Comparison of ENCODE assay signal across 10 cellular contexts in genomic region chr16:56673916-56674315, GRCh38. TPM values are rescaled to one million over a fixed set of nuclear protein-coding genes. Genes with fewer than 3 reads are reported as not detected.
DNase-seq lines count a peak whose midpoint lies in the region; ATAC-seq and TF ChIP-seq lines count a peak whose summit lies in the region.
"Had no signal": no experiment of that assay in that cellular context is flagged by ENCODE, and none has a peak within 500 bp of the region (broad histone marks: within the 10 kb centered on the region; RNA-seq: fewer than 3 reads in every experiment).

No MANE protein-coding gene starts in this region.

- H3K36me3 Mint-ChIP-seq in activated CD4-positive, alpha-beta T cell treated with anti-CD3 and anti-CD28 coated beads for 36 hours (ENCODE audit: low read depth): no peaks in the 10 kb centered on the region

- H3K27ac Mint-ChIP-seq in activated CD4-positive, alpha-beta T cell treated with anti-CD3 and anti-CD28 coated beads for 36 hours: no peak overlapping the region

- peaks cover 19% of the 10 kb centered on the region for H3K4me1 Mint-ChIP-seq in activated CD4-positive, alpha-beta T cell treated with anti-CD3 and anti-CD28 coated beads for 36 hours

- H3K9me3 Mint-ChIP-seq in activated CD4-positive, alpha-beta T cell treated with anti-CD3 and anti-CD28 coated beads for 36 hours (ENCODE audit: low read depth): no peaks in the 10 kb centered on the region

- peak; percentile 53 for DNase-seq in activated CD4-positive, alpha-beta T cell treated with anti-CD3 and anti-CD28 coated beads for 36 hours
- DNase-seq in activated CD4-positive, alpha-beta T cell treated with anti-CD3 and anti-CD28 coated beads for 1 hour: no peak
- DNase-seq in SK-MEL-5 (ENCODE audit: low read depth, low spot score) (peak; percentile 62), fibroblast of peridontal ligament (ENCODE audit: extremely low read depth) (peak; percentile 25), sciatic nerve (ENCODE audit: low spot score) (no peak), NCI-H510A (lab: John Stamatoyannopoulos, UW) (no peak), RWPE1 (ENCODE audit: low spot score) (no peak), NCI-H2196 (lab: John Stamatoyannopoulos, UW; ENCODE audit: unreplicated experiment) (no peak)

- ATAC-seq in activated CD4-positive, alpha-beta T cell treated with anti-CD3 and anti-CD28 coated beads for 36 hours: no peak
- peak; percentile 63 for ATAC-seq in sciatic nerve

- H3K27me3 Mint-ChIP-seq in activated CD4-positive, alpha-beta T cell treated with anti-CD3 and anti-CD28 coated beads for 36 hours: peaks cover 49% of the 10 kb centered on the region

- no peak overlapping the region for H3K4me3 Mint-ChIP-seq in activated CD4-positive, alpha-beta T cell treated with anti-CD3 and anti-CD28 coated beads for 36 hours

- H3K27ac ChIP-seq in RWPE1: no peak overlapping the region
- H3K27ac ChIP-seq: neutrophil had no signal

- in situ Hi-C loops in SK-MEL-5 (cut with HindIII; ENCODE audit: low pct_unique_long_range_greater_than_20kb, low sequenced_read_pairs): no loop called here

- POLR2A ChIA-PET in activated CD4-positive, alpha-beta T cell treated with anti-CD3 and anti-CD28 coated beads for 36 hours (lab: Charles Lee): interaction anchor here (0.9 kb wide), 1 partner anchor 48 kb away, joined by 3 read pairs; the partner anchor contains the start of gene MT1E
- POLR2A ChIA-PET in RWPE1 (lab: Yijun Ruan, JAX; ENCODE audit: low non-redundant PET): no interaction called here

- intact Hi-C loops in activated CD4-positive, alpha-beta T cell treated with anti-CD3 and anti-CD28 coated beads for 36 hours (cut with DNase I, micrococcal nuclease): loop anchor here in 1 of 2 experiments (1.0 kb wide), 1 partner anchor 28 kb away; no protein-coding TSS in a partner anchor
- intact Hi-C loops in sciatic nerve (cut with DNase I): no loop called here

- CTCF ChIA-PET in activated CD4-positive, alpha-beta T cell treated with anti-CD3 and anti-CD28 coated beads for 36 hours (lab: Charles Lee): interaction anchor here (1.0 to 2.3 kb wide), 5 partner anchors 9 to 98 kb away, joined by 3 to 16 read pairs (median 4); partner anchors contain the start of gene MT1X
- CTCF ChIA-PET in RWPE1 (lab: Yijun Ruan, JAX): interaction anchor here (0.6 to 2.7 kb wide), 8 partner anchors 28 to 335 kb away, joined by 3 to 13 read pairs (median 3); no protein-coding TSS in a partner anchor

- TF ChIP-seq CTCF in RWPE1 (conservative IDR thresholded peaks at IDR 0.05; ENCODE audit: low read depth): no peak; the same call in 1 of the 2 replicates

RNA-seq across cellular contexts. Expression of gene MT1H, which starts 4.3 kb away (rescaled TPM):
- total RNA-seq in activated CD4-positive, alpha-beta T cell treated with anti-CD3 and anti-CD28 coated beads for 36 hours: under 1 TPM in 1 of 2 experiments, not detected in 1; 0.61 TPM
- total RNA-seq in SK-MEL-5 (2014; rRNA removed; shearing (Covaris generic)): not detected in 2 replicates
- polyA plus RNA-seq in SK-MEL-5 (2015; cell fraction: cytosol; rRNA removed): not detected in 2 replicates
- not detected in 2 replicates for polyA plus RNA-seq in SK-MEL-5 (2015; cell fraction: nucleus; rRNA removed)
- not detected for total RNA-seq in sciatic nerve
- total RNA-seq: Daoy had no signal

RNA-seq across cellular contexts. Expression of gene MT1G, which starts 6.1 kb away (rescaled TPM):
- 10 to 100 TPM; 14.7 TPM for total RNA-seq in activated CD4-positive, alpha-beta T cell treated with anti-CD3 and anti-CD28 coated beads for 36 hours
- not detected in 2 replicates for total RNA-seq in SK-MEL-5 (2014; rRNA removed; shearing (Covaris generic))
- not detected in 2 replicates for polyA plus RNA-seq in SK-MEL-5 (2015; cell fraction: cytosol; rRNA removed)
- polyA plus RNA-seq in SK-MEL-5 (2015; cell fraction: nucleus; rRNA removed): not detected in 2 replicates
- total RNA-seq in sciatic nerve: 2.5 TPM

RNA-seq across cellular contexts. Expression of gene MT1X, which starts 8.4 kb away (rescaled TPM):
- total RNA-seq in activated CD4-positive, alpha-beta T cell treated with anti-CD3 and anti-CD28 coated beads for 36 hours: 10 to 100 TPM; 46.8 to 59.3 TPM
- 17.2 and 17.8 TPM in 2 replicates for total RNA-seq in SK-MEL-5 (2014; rRNA removed; shearing (Covaris generic))
- polyA plus RNA-seq in SK-MEL-5 (2015; cell fraction: cytosol; rRNA removed): 37.9 and 46.2 TPM in 2 replicates
- polyA plus RNA-seq in SK-MEL-5 (2015; cell fraction: nucleus; rRNA removed): 2.9 and 3.6 TPM in 2 replicates
- total RNA-seq in sciatic nerve: 21.9 TPM

RNA-seq across cellular contexts. Expression of gene MT1F, which starts 16.2 kb away (rescaled TPM):
- 1 to 10 TPM; 7.0 to 7.1 TPM for total RNA-seq in activated CD4-positive, alpha-beta T cell treated with anti-CD3 and anti-CD28 coated beads for 36 hours
- total RNA-seq in SK-MEL-5 (2014; rRNA removed; shearing (Covaris generic)): 0.24 TPM in 1 of 2 replicates, not detected in the other
- 1.0 and 1.2 TPM in 2 replicates for polyA plus RNA-seq in SK-MEL-5 (2015; cell fraction: cytosol; rRNA removed)
- polyA plus RNA-seq in SK-MEL-5 (2015; cell fraction: nucleus; rRNA removed): not detected in 2 replicates
- 6.2 TPM for total RNA-seq in sciatic nerve

RNA-seq across cellular contexts. Expression of gene MT1B, which starts 22.2 kb away (rescaled TPM):
- not detected for total RNA-seq in activated CD4-positive, alpha-beta T cell treated with anti-CD3 and anti-CD28 coated beads for 36 hours
- total RNA-seq in SK-MEL-5 (2014; rRNA removed; shearing (Covaris generic)): not detected in 2 replicates
- polyA plus RNA-seq in SK-MEL-5 (2015; cell fraction: cytosol; rRNA removed): not detected in 2 replicates
- not detected in 2 replicates for polyA plus RNA-seq in SK-MEL-5 (2015; cell fraction: nucleus; rRNA removed)
- not detected for total RNA-seq in sciatic nerve
- total RNA-seq: Daoy had no signal

Comparison
In these comparisons a context has a peak if more than half of its experiments do, and no peak if none do; other contexts are left out.
1. DNase-seq: peak in activated CD4-positive, alpha-beta T cell treated with anti-CD3 and anti-CD28 coated beads for 36 hours (single experiment), SK-MEL-5 (single experiment) and fibroblast of peridontal ligament (single experiment); none in activated CD4-positive, alpha-beta T cell treated with anti-CD3 and anti-CD28 coated beads for 1 hour (single experiment), sciatic nerve (single experiment), NCI-H510A (single experiment), RWPE1 (single experiment) and NCI-H2196 (single experiment).